29 cellular contexts compared by ENCODE assay signal in genomic region chr2:36678856-36679255, GRCh38. TPM values are rescaled to one million over a fixed set of nuclear protein-coding genes. Genes with fewer than 3 reads are reported as not detected.
"Had no signal": no experiment of that assay in that cellular context is flagged by ENCODE, and none has a peak within 500 bp of the region (broad histone marks: within the 10 kb centered on the region; RNA-seq: fewer than 3 reads in every experiment).

No MANE protein-coding gene starts in this region.

- H3K36me3 ChIP-seq: esophagus squamous epithelium, gastrocnemius medialis, heart right ventricle, left lung, lower lobe of right lung had no signal

- FAIRE-seq: endometrium, islet of Langerhans, keratinocyte had no signal

- H3K4me1 ChIP-seq: esophagus squamous epithelium, gastrocnemius medialis had no signal

- H3K9me3 ChIP-seq: esophagus squamous epithelium, gastrocnemius medialis, lower lobe of right lung had no signal

- DNase-seq: cortex of kidney; effector CD8-positive, alpha-beta T cell; effector memory CD8-positive, alpha-beta T cell; endodermal cell; erythroblast; esophagus squamous epithelium; foreskin melanocyte; gastrocnemius medialis; glutamatergic neuron; head of caudate nucleus; heart right ventricle; hippocampal formation; left cardiac atrium; left lung; left ventricle myocardium superior; lower lobe of right lung; mesenchymal stem cell; mucosa of descending colon; naive B cell; naive thymus-derived CD8-positive, alpha-beta T cell had no signal

- H3K4me3 ChIP-seq: esophagus squamous epithelium, gastrocnemius medialis, heart right ventricle, left lung, lower lobe of right lung, mucosa of descending colon had no signal

- ATAC-seq: effector memory CD8-positive, alpha-beta T cell; esophagus mucosa; gastrocnemius medialis; heart right ventricle; left cardiac atrium; left lung; left ventricle myocardium superior; lower lobe of right lung; mucosa of descending colon; naive thymus-derived CD8-positive, alpha-beta T cell had no signal

- H3K27me3 ChIP-seq: esophagus squamous epithelium, gastrocnemius medialis, left lung had no signal

- H3K27ac ChIP-seq: epithelial cell of prostate, esophagus squamous epithelium, gastrocnemius medialis, heart right ventricle, left lung, lower lobe of right lung had no signal

RNA-seq across cellular contexts. Expression of gene VIT, which starts 17.7 kb away (rescaled TPM):
- total RNA-seq: glomerular endothelial cell; kidney epithelial cell; lung microvascular endothelial cell; myocyte; naive thymus-derived CD8-positive, alpha-beta T cell had no signal
